In the genomic region with DNA sequence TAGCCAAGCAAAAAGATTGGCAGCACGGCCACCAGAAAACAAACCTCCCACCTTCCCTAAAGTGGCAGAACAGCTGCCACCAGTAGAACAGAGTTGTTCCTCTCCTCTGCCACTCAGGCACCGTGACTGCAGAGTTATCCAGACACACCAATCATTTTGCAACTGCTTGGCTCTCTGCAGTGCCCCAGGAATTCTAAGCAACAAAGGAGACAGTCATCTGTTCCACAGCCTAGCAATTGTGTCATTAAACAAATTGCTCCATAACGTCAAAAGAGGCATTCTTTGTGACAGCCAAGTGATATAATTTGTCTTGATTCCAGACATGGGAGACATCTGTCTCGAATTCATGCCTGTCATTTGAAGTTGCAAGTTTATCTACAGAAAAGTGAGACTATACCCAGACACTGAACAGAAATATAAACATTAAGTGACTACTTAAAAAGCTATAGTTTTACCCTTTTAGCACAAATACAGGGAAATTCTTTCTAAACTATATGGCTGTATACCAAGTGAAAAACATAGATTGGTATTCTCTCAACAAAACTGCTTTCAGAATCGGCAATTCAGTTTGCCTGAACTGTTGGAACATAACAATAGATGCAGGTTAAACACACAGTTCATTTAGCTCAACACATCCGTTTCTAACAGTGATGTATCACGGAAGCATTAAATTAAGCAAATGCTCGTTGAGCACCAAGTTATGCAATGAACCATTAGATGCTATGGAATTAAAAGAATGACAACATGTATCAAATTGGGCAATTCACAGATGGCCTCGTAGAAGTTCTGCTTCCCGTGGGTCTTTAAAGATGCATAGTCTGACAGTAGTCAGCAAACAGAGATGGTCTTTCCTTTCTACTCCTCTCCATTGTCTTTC, we compare ENCODE assay signal across 9 cellular contexts.
A peak's percentile ranks its signal among the peaks of the same experiment; 100 is the strongest.
DNase-seq lines count a peak whose midpoint lies in the region; TF ChIP-seq lines count a peak whose summit lies in the region.
"Had no signal": no experiment of that assay in that cellular context is flagged by ENCODE, and none has a peak within 500 bp of the region (broad histone marks: within the 10 kb centered on the region; RNA-seq: fewer than 3 reads in every experiment).

No MANE protein-coding gene starts in this region.

- peaks cover 3% of the 10 kb centered on the region for H3K27me3 Mint-ChIP-seq in glutamatergic neuron (ENCODE audit: unreplicated experiment)

- H3K4me1 Mint-ChIP-seq in glutamatergic neuron (ENCODE audit: low read depth, unreplicated experiment), result peaks cover 26% of the 10 kb centered on the region

- no peaks in the 10 kb centered on the region for H3K9me3 Mint-ChIP-seq in glutamatergic neuron (ENCODE audit: unreplicated experiment)

- peak overlapping the region; percentile 11 for H3K27ac Mint-ChIP-seq in glutamatergic neuron (ENCODE audit: unreplicated experiment)

- H3K36me3 Mint-ChIP-seq in glutamatergic neuron (ENCODE audit: unreplicated experiment), result no peaks in the 10 kb centered on the region

- DNase-seq in NCI-H1105 treated with DMSO at 0.1 percent for 48 hours (lab: John Stamatoyannopoulos, UW), result peak; percentile 98
- peak; percentile 35 for DNase-seq in NCI-H526 treated with DMSO at 0.1 percent for 48 hours (lab: John Stamatoyannopoulos, UW)
- DNase-seq in glutamatergic neuron, result no peak
- peak; percentile 73 for DNase-seq in retina
- no peak for DNase-seq in stimulated activated naive CD4-positive, alpha-beta T cell (lab: John Stamatoyannopoulos, UW)
- no peak for DNase-seq in NCI-H226
- no peak for DNase-seq in GOT3 (lab: John Stamatoyannopoulos, UW)
- DNase-seq: effector CD4-positive, alpha-beta T cell; RPMI8226 had no signal

- TF ChIP-seq CTCF in glutamatergic neuron (IDR thresholded peaks at IDR 0.05; ENCODE audit: partially characterized antibody, unreplicated experiment), result no peak

- H3K4me3 Mint-ChIP-seq in glutamatergic neuron (ENCODE audit: unreplicated experiment), result no peak overlapping the region

Comparison
In these comparisons a context has a peak if more than half of its experiments do, and no peak if none do; other contexts are left out.
1. DNase-seq: peak in NCI-H1105 treated with DMSO at 0.1 percent for 48 hours (single experiment), NCI-H526 treated with DMSO at 0.1 percent for 48 hours (single experiment) and retina (single experiment); none in glutamatergic neuron (single experiment), stimulated activated naive CD4-positive, alpha-beta T cell (0 of 6), NCI-H226 (single experiment) and GOT3 (single experiment).